In the genomic region with DNA sequence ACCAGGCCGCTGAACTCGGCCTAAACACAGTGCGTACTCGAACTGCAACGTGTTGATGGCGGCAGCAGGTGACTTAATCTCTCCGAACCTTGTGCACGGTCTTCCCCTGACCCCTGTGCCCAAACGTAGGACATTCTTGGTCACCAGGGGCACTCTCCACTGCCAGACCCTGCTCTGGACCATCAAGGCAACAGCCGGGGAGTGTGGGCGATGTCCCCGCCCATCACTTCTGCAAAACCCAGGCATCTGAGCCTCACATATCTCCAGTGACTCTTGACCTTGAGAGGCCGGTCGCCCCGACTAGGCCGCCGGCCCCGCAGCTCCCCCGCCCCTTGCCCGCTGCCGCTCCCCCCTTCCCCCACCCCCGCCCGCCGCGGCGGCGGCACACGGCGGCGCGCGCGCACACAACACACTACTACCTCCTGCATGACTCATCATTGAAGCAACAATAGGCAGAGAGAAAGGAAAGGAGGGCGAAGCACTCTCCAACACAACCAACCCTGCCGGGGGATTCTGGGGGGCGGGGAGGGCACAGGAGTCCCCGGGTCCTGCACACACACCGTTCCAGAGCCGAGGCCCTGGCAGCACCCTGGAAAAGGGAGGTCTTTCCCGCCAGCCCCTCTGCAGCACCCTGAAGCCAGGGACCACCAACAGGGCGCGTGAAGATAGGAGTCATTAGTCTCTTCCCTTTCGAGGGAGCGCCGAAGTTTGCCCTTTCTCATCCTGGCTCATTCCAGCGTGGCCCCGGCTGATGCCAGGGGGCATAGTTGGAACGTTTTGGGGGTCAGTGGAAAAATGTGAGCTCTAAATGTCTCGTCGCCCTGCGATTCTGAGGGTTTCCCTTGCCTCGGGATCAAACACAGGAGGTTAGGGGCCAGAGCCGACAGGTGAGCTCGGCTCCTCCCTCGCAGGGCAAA, we compare ENCODE assay signal across 8 cellular contexts. TPM values are rescaled to one million over a fixed set of nuclear protein-coding genes. Genes with fewer than 3 reads are reported as not detected.
DNase-seq lines count a peak whose midpoint lies in the region; ATAC-seq, FAIRE-seq and TF ChIP-seq lines count a peak whose summit lies in the region.

No MANE protein-coding gene starts in this region.

- H3K27me3 ChIP-seq in A673 (replicated peaks; ENCODE audit: insufficient read depth, low read depth, low read length, poor library complexity) (no peaks in the 10 kb centered on the region), upper lobe of left lung (peaks cover 0 to 2% (median 0%) of the 10 kb centered on the region in 4 donors)

- H3K27ac ChIP-seq in A673 (ENCODE audit: low read depth, low read length, poor library complexity, severe bottlenecking) = peak overlapping the region; percentile 99
- peak overlapping the region; percentile 98 to 99 (median 98) for H3K27ac ChIP-seq in upper lobe of left lung

- H3K36me3 ChIP-seq in A673 (ENCODE audit: insufficient read depth, low read length, poor library complexity, severe bottlenecking) (no peaks in the 10 kb centered on the region), upper lobe of left lung (no peaks in the 10 kb centered on the region)

- CTCF ChIA-PET in A673 (lab: Charles Lee) = no interaction called here

- peak overlapping the region; percentile 96 for H3K4me3 ChIP-seq in A673 (ENCODE audit: low read depth, low read length, poor library complexity, severe bottlenecking)
- H3K4me3 ChIP-seq in fibroblast of mammary gland (ENCODE audit: control insufficient read depth, low read depth, low read length) = peak overlapping the region; percentile 58
- peak overlapping the region; percentile 23 to 87 (median 68) for H3K4me3 ChIP-seq in upper lobe of left lung

- peak overlapping the region; percentile 97 for H3K27ac Mint-ChIP-seq in nephron progenitor cell

- peak; percentile 87 for DNase-seq in A673 (ENCODE audit: low spot score)
- DNase-seq in HCEC 1CT = peak; percentile 80
- DNase-seq in RCC 7860 (ENCODE audit: low spot score) = peak; percentile 70
- DNase-seq in activated effector memory CD4-positive, alpha-beta T cell treated with Interleukin-2 at 50 U/mL for 16 hours = peak; percentile 51
- peak; percentile 79 for DNase-seq in fibroblast of mammary gland (ENCODE audit: low read depth)
- no peak for DNase-seq in nephron progenitor cell
- DNase-seq in upper lobe of left lung = peak; percentile 73 to 93
- DNase-seq in cortex of kidney (lab: John Stamatoyannopoulos, UW) = no peak

- TF ChIP-seq CTCF in A673 (conservative IDR thresholded peaks at IDR 0.05; ENCODE audit: low read depth, low read length) = no peak
- no peak for TF ChIP-seq CTCF in fibroblast of mammary gland (conservative IDR thresholded peaks at IDR 0.05; ENCODE audit: control insufficient read depth, insufficient read depth, low read depth, low read length)
- TF ChIP-seq CTCF in nephron progenitor cell (IDR thresholded peaks at IDR 0.05) = no peak
- no peak for TF ChIP-seq CTCF in upper lobe of left lung (IDR thresholded peaks at IDR 0.05)

- peak overlapping the region; percentile 92 for H3K4me3 Mint-ChIP-seq in nephron progenitor cell

- intact Hi-C loops in A673 (cut with micrococcal nuclease; ENCODE audit: unreplicated experiment) = loop anchor here (5.0 kb wide), 1 partner anchor 193 kb away; a partner anchor contains a TSS

- peaks cover 72% of the 10 kb centered on the region for H3K4me1 ChIP-seq in A673 (ENCODE audit: insufficient read depth, low read length, poor library complexity, severe bottlenecking)
- H3K4me1 ChIP-seq in upper lobe of left lung = peaks cover 59 to 72% (median 66%) of the 10 kb centered on the region in 4 donors

- WGBS in upper lobe of left lung, 2 donors = 18 to 20% methylated on average over 27 to 49 of the region's 55 CpGs

- no peak for ATAC-seq in upper lobe of left lung (ENCODE audit: low FRiP score in 2 of 2)

- no peaks in the 10 kb centered on the region for H3K36me3 Mint-ChIP-seq in nephron progenitor cell (ENCODE audit: low read depth)

- no peaks in the 10 kb centered on the region for H3K9me3 Mint-ChIP-seq in nephron progenitor cell

- no peak for TF ChIP-seq EP300 in upper lobe of left lung (IDR thresholded peaks at IDR 0.05)

- H3K27me3 Mint-ChIP-seq in nephron progenitor cell (ENCODE audit: low read depth, poor library complexity) = no peaks in the 10 kb centered on the region

- H3K9me3 ChIP-seq in A673 (ENCODE audit: low read depth, low read length, poor library complexity, severe bottlenecking) (no peaks in the 10 kb centered on the region), upper lobe of left lung (no peaks in the 10 kb centered on the region)

- BruUV-seq in A673 (replicated peaks; lab: Mats Ljungman, UMichigan) = no TSS peak

- FAIRE-seq in RCC 7860 (lab: Jason Lieb, UNC) = no peak

- no peak for TF ChIP-seq POLR2A in upper lobe of left lung (IDR thresholded peaks at IDR 0.05)

- POLR2A ChIA-PET in A673 (lab: Charles Lee; ENCODE audit: low non-redundant PET) = interaction anchor here (0.7 kb wide), 1 partner anchor 509 kb away, joined by 22 read pairs; no protein-coding TSS in a partner anchor

- peaks cover 67% of the 10 kb centered on the region for H3K4me1 Mint-ChIP-seq in nephron progenitor cell

RNA-seq across cellular contexts. Expression of a gene that starts 1.9 kb away (rescaled TPM):
- 32.1 and 33.4 TPM in 2 replicates for total RNA-seq in A673 (2021)
- 10 to 100 TPM; 14.9 to 68.1 (median 38.6) TPM for total RNA-seq in upper lobe of left lung

Comparison
In these comparisons a context has a peak if more than half of its experiments do, and no peak if none do; other contexts are left out.
1. DNase-seq: peak in A673 (single experiment), HCEC 1CT (single experiment), RCC 7860 (single experiment), activated effector memory CD4-positive, alpha-beta T cell treated with Interleukin-2 at 50 U/mL for 16 hours (single experiment), fibroblast of mammary gland (single experiment) and upper lobe of left lung (2 of 2); none in nephron progenitor cell (single experiment) and cortex of kidney (single experiment).
2. Peak in every context shown above with its lines, with median percentiles within 50 percentile points of each other: H3K4me3 ChIP-seq.